1 cellular context compared by ENCODE assay signal in genomic region chr1:66351913-66352312, GRCh38.
TF ChIP-seq lines count a peak whose summit lies in the region.

No MANE protein-coding gene starts in this region.

TF ChIP-seq in H1, 55 proteins besides CTCF, POLR2A, EP300 and RAD21 (continued from another document):
- TF ChIP-seq CHD7 (IDR thresholded peaks at IDR 0.05; ENCODE audit: insufficient replicate concordance, low read length) (no peak), HDAC2 (IDR thresholded peaks at IDR 0.05; ENCODE audit: borderline replicate concordance in 1 of 2, low read depth in 2 of 2, low read length in 2 of 2) (no peak), FOSL1 (IDR thresholded peaks at IDR 0.05; ENCODE audit: insufficient read depth, low read depth, low read length) (no peak), USF2 (IDR thresholded peaks at IDR 0.05; ENCODE audit: low read length) (no peak)
TF ChIP-seq in H1: peak in this region for 0.
